1 cellular context compared by ENCODE assay signal in genomic region chrX:1593286-1594271, GRCh38.
TF ChIP-seq lines count a peak whose summit lies in the region.

No MANE protein-coding gene starts in this region.

TF ChIP-seq in IMR-90, 13 proteins besides CTCF, POLR2A, EP300 and RAD21 (continued from another document):
- TF ChIP-seq NFE2L2 (IDR thresholded peaks at IDR 0.05; ENCODE audit: low read depth, low read length): no peak
